Comparison of ENCODE assay signal across 8 cellular contexts in genomic region chr3:187318819-187319616, GRCh38. TPM values are rescaled to one million over a fixed set of nuclear protein-coding genes. Genes with fewer than 3 reads are reported as not detected.
DNase-seq lines count a peak whose midpoint lies in the region; ATAC-seq and TF ChIP-seq lines count a peak whose summit lies in the region.

No MANE protein-coding gene starts in this region.

- H2BK15ac ChIP-seq in mesendoderm (replicated peaks; ENCODE audit: low read depth) = no peak overlapping the region

- H3K27me3 Mint-ChIP-seq in GM23338 (ENCODE audit: insufficient read depth, low read depth, poor library complexity) = peaks cover 9% of the 10 kb centered on the region
- H3K27me3 Mint-ChIP-seq in activated CD4-positive, alpha-beta T cell treated with anti-CD3 and anti-CD28 coated beads, Interleukin-2, amount 10 ng/mL, durations not matched to agents 24 days and 14 days = peaks cover 24% of the 10 kb centered on the region
- H3K27me3 Mint-ChIP-seq in effector memory CD8-positive, alpha-beta T cell = peaks cover 34 to 39% of the 10 kb centered on the region in 2 donors

- peak overlapping the region; percentile 48 for H2BK5ac ChIP-seq in mesendoderm (ENCODE audit: low read length)

- ATAC-seq in GM23338 (peak; percentile 61), HG03521 (IDR thresholded peaks at IDR 0.05; ENCODE audit: unreplicated experiment) (no peak)
- peak; percentile 61 for ATAC-seq in effector memory CD8-positive, alpha-beta T cell (replicated peaks)

- H3K4me1 Mint-ChIP-seq in GM23338 = peaks cover 27% of the 10 kb centered on the region
- H3K4me1 Mint-ChIP-seq in activated CD4-positive, alpha-beta T cell treated with anti-CD3 and anti-CD28 coated beads, Interleukin-2, amount 10 ng/mL, durations not matched to agents 24 days and 14 days = peaks cover 7% of the 10 kb centered on the region
- peaks cover 10 to 11% of the 10 kb centered on the region in 2 donors for H3K4me1 Mint-ChIP-seq in effector memory CD8-positive, alpha-beta T cell (ENCODE audit: low read depth in 2 of 2)

- H3K4me3 ChIP-seq in BJ (ENCODE audit: low read depth, low read length) = peak overlapping the region; percentile 1
- no peak overlapping the region for H3K4me3 ChIP-seq in GM23338
- no peak overlapping the region for H3K4me3 ChIP-seq in mesendoderm (ENCODE audit: low read length)
- H3K4me3 ChIP-seq in subcutaneous abdominal adipose tissue (ENCODE audit: low read depth in 1 of 5, low read length in 5 of 5) = peak overlapping the region; percentile 29 to 61 (median 56)

- no peaks in the 10 kb centered on the region for H3K79me1 ChIP-seq in mesendoderm (ENCODE audit: low read length)

- H3K9ac ChIP-seq in mesendoderm (ENCODE audit: low read length) (peak overlapping the region; percentile 11), subcutaneous abdominal adipose tissue (ENCODE audit: low read length in 5 of 5) (no peak overlapping the region)

- peak; percentile 74 for DNase-seq in BJ (ENCODE audit: low read depth)
- DNase-seq in GM23338 (ENCODE audit: low spot score) = peak; percentile 87
- peak; percentile 18 to 76 for DNase-seq in NCI-H446 (lab: John Stamatoyannopoulos, UW)
- peak; percentile 79 for DNase-seq in activated CD4-positive, alpha-beta T cell treated with anti-CD3 and anti-CD28 coated beads, Interleukin-2, amount 10 ng/mL, durations not matched to agents 24 days and 14 days
- peak; percentile 28 to 46 (median 33) for DNase-seq in effector memory CD8-positive, alpha-beta T cell
- DNase-seq in mesendoderm = peak; percentile 74

- no peaks in the 10 kb centered on the region for H4K20me1 ChIP-seq in GM23338 (replicated peaks; ENCODE audit: insufficient read depth)

- H3K79me2 ChIP-seq in GM23338 (replicated peaks; ENCODE audit: insufficient read depth) = no peaks in the 10 kb centered on the region
- H3K79me2 ChIP-seq in mesendoderm (ENCODE audit: control insufficient read depth, insufficient read depth, low read length) = no peaks in the 10 kb centered on the region

- no peaks in the 10 kb centered on the region for H3F3A ChIP-seq in GM23338 (replicated peaks; ENCODE audit: low read depth)

- no peak overlapping the region for H2AK5ac ChIP-seq in mesendoderm (ENCODE audit: low read length)

- POLR2A ChIA-PET in BJ (lab: Charles Lee) = interaction anchor here (1.3 kb wide), 1 partner anchor 361 kb away, joined by 8 read pairs; no protein-coding TSS in a partner anchor

- H3K27ac Mint-ChIP-seq in GM23338 = no peak overlapping the region
- no peak overlapping the region for H3K27ac Mint-ChIP-seq in activated CD4-positive, alpha-beta T cell treated with anti-CD3 and anti-CD28 coated beads, Interleukin-2, amount 10 ng/mL, durations not matched to agents 24 days and 14 days
- no peak overlapping the region for H3K27ac Mint-ChIP-seq in effector memory CD8-positive, alpha-beta T cell

- intact Hi-C loops in activated CD4-positive, alpha-beta T cell treated with anti-CD3 and anti-CD28 coated beads, Interleukin-2, amount 10 ng/mL, durations not matched to agents 24 days and 14 days (cut with micrococcal nuclease) = loop anchor here (1.0 kb wide), 4 partner anchors 99 to 395 kb away; no protein-coding TSS in a partner anchor

- no CpG with 5 or more reads among the region's 13 CpGs for WGBS in mesendoderm (ENCODE audit: extremely low coverage, insufficient coverage, low lambda C conversion rate)

- H3K23ac ChIP-seq in mesendoderm (ENCODE audit: low read length) = no peak overlapping the region

- peaks cover 14% of the 10 kb centered on the region for H3K4me1 ChIP-seq in GM23338 (ENCODE audit: insufficient read depth)
- H3K4me1 ChIP-seq in mesendoderm (ENCODE audit: control insufficient read depth, low read depth, low read length) = peaks cover 5% of the 10 kb centered on the region
- peaks cover 0 to 11% (median 9%) of the 10 kb centered on the region in 5 donors for H3K4me1 ChIP-seq in subcutaneous abdominal adipose tissue (ENCODE audit: control insufficient read depth in 5 of 5, insufficient read depth in 5 of 5, low read length in 5 of 5)

- no peak overlapping the region for H2BK120ac ChIP-seq in mesendoderm (ENCODE audit: low read depth, low read length)

- no peak overlapping the region for H3K4me3 Mint-ChIP-seq in GM23338
- H3K4me3 Mint-ChIP-seq in activated CD4-positive, alpha-beta T cell treated with anti-CD3 and anti-CD28 coated beads, Interleukin-2, amount 10 ng/mL, durations not matched to agents 24 days and 14 days = no peak overlapping the region
- H3K4me3 Mint-ChIP-seq in effector memory CD8-positive, alpha-beta T cell = peak overlapping the region; percentile 30 to 34

- H3K36me3 Mint-ChIP-seq in GM23338 (ENCODE audit: low read depth) = peaks cover 2% of the 10 kb centered on the region; the same call in 2 of the 3 replicates
- H3K36me3 Mint-ChIP-seq in activated CD4-positive, alpha-beta T cell treated with anti-CD3 and anti-CD28 coated beads, Interleukin-2, amount 10 ng/mL, durations not matched to agents 24 days and 14 days (ENCODE audit: low read depth) = no peaks in the 10 kb centered on the region
- H3K36me3 Mint-ChIP-seq in effector memory CD8-positive, alpha-beta T cell (ENCODE audit: insufficient read depth) = no peaks in the 10 kb centered on the region

- TF ChIP-seq CTCF in BJ (IDR thresholded peaks at IDR 0.05; ENCODE audit: insufficient read depth, low read depth, low read length) (peak; percentile 85), GM23338 (conservative IDR thresholded peaks at IDR 0.05; ENCODE audit: low read depth in 2 of 2) (peak; percentile 96 to 99)

- H3K56ac ChIP-seq in mesendoderm (ENCODE audit: low read length) = peak overlapping the region; percentile 77

- peak overlapping the region; percentile 89 for H3K18ac ChIP-seq in mesendoderm (ENCODE audit: low read length)

- H2AFZ ChIP-seq in GM23338 = peak overlapping the region; percentile 8; the same call in 1 of the 2 replicates

- no peaks in the 10 kb centered on the region for H3K9me3 ChIP-seq in subcutaneous abdominal adipose tissue (ENCODE audit: control insufficient read depth in 5 of 5, low read length in 5 of 5)

- H3K27ac ChIP-seq in GM23338 (ENCODE audit: low read depth) (no peak overlapping the region), mesendoderm (ENCODE audit: low read depth, low read length) (no peak overlapping the region), subcutaneous abdominal adipose tissue (ENCODE audit: low read depth, low read length) (no peak overlapping the region)

- no peak overlapping the region for H3K4me2 ChIP-seq in GM23338
- no peak overlapping the region for H3K4me2 ChIP-seq in mesendoderm (ENCODE audit: low read length)

- CTCF ChIA-PET in BJ (lab: Yijun Ruan, JAX) = interaction anchor here (0.7 to 12.8 kb wide), 83 partner anchors 8 to 397 kb away, joined by 3 to 543 read pairs (median 6); partner anchors contain the start of genes MASP1, RPL39L, RTP2 and RTP4

- H3K9me2 ChIP-seq in GM23338 (ENCODE audit: insufficient read depth) = peaks cover 5% of the 10 kb centered on the region; the same call in 1 of the 2 replicates

- no peak overlapping the region for H3K4ac ChIP-seq in mesendoderm (ENCODE audit: low read depth, low read length)

- H3K27me3 ChIP-seq in BJ (ENCODE audit: control insufficient read depth, insufficient read depth, low read length) (peaks cover 2% of the 10 kb centered on the region; the same call in 1 of the 2 replicates), GM23338 (ENCODE audit: insufficient read depth) (no peaks in the 10 kb centered on the region), mesendoderm (ENCODE audit: insufficient read depth, low read length, poor library complexity) (no peaks in the 10 kb centered on the region), subcutaneous abdominal adipose tissue (ENCODE audit: control insufficient read depth in 5 of 5, insufficient read depth in 4 of 5, low read length in 5 of 5) (peaks cover 3 to 27% (median 7%) of the 10 kb centered on the region in 5 donors)

- peak overlapping the region; percentile 84 for H4K5ac ChIP-seq in mesendoderm (ENCODE audit: low read length)

- H4K8ac ChIP-seq in mesendoderm (ENCODE audit: low read depth, low read length) = no peak overlapping the region

- H3K9me3 Mint-ChIP-seq in GM23338 = no peaks in the 10 kb centered on the region
- H3K9me3 Mint-ChIP-seq in activated CD4-positive, alpha-beta T cell treated with anti-CD3 and anti-CD28 coated beads, Interleukin-2, amount 10 ng/mL, durations not matched to agents 24 days and 14 days = no peaks in the 10 kb centered on the region
- no peaks in the 10 kb centered on the region for H3K9me3 Mint-ChIP-seq in effector memory CD8-positive, alpha-beta T cell

- H3K36me3 ChIP-seq in BJ (ENCODE audit: control insufficient read depth, insufficient read depth, low read length) = no peaks in the 10 kb centered on the region
- H3K36me3 ChIP-seq in GM23338 (ENCODE audit: insufficient read depth) = no peaks in the 10 kb centered on the region
- H3K36me3 ChIP-seq in mesendoderm (ENCODE audit: control insufficient read depth, insufficient read depth, low read length) = no peaks in the 10 kb centered on the region
- H3K36me3 ChIP-seq in subcutaneous abdominal adipose tissue (ENCODE audit: control insufficient read depth in 5 of 5, insufficient read depth in 5 of 5, low read length in 5 of 5) = no peaks in the 10 kb centered on the region

TF ChIP-seq in GM23338, 12 proteins besides CTCF, POLR2A, EP300 and RAD21:
- no peak for TF ChIP-seq EZH2 (IDR thresholded peaks at IDR 0.05; ENCODE audit: low read depth, unreplicated experiment)
- no peak for TF ChIP-seq ZNF331 (CRISPR knock-in tag; IDR thresholded peaks at IDR 0.05; ENCODE audit: low read depth)

RNA-seq across cellular contexts. Expression of gene MASP1, which starts 27.5 kb away (rescaled TPM):
- polyA plus RNA-seq in BJ (2011; rRNA removed) (244 and 321 TPM in 2 replicates), GM23338 (2016; fragmentation: Nextera tagmentation; extraction: Ambion mirVana) (1.4 and 3.0 TPM in 2 replicates)
- polyA minus RNA-seq in BJ (2011; rRNA and poly(A)+ RNA removed) = 318 and 474 TPM in 2 replicates
- 1.6 and 5.9 TPM in 2 replicates for total RNA-seq in GM23338 (2014; rRNA removed; shearing (Covaris generic))
- not detected in 2 replicates for total RNA-seq in activated CD4-positive, alpha-beta T cell treated with anti-CD3 and anti-CD28 coated beads, Interleukin-2, amount 10 ng/mL, durations not matched to agents 24 days and 14 days
- polyA plus RNA-seq in mesendoderm (2013, experiment 1 of 2) = 0.51 TPM
- 0.45 TPM for polyA plus RNA-seq in mesendoderm (2013, experiment 2 of 2)

RNA-seq across cellular contexts. Expression of gene RTP4, which starts 49.2 kb away (rescaled TPM):
- polyA plus RNA-seq in BJ (2011; rRNA removed) (0.12 and 0.16 TPM in 2 replicates), GM23338 (2016; fragmentation: Nextera tagmentation; extraction: Ambion mirVana) (not detected in 2 replicates)
- 0.28 TPM in 1 of 2 replicates, not detected in the other for polyA minus RNA-seq in BJ (2011; rRNA and poly(A)+ RNA removed)
- not detected in 2 replicates for total RNA-seq in GM23338 (2014; rRNA removed; shearing (Covaris generic))
- total RNA-seq in activated CD4-positive, alpha-beta T cell treated with anti-CD3 and anti-CD28 coated beads, Interleukin-2, amount 10 ng/mL, durations not matched to agents 24 days and 14 days = 3.0 and 3.4 TPM in 2 replicates
- 0.03 TPM for polyA plus RNA-seq in mesendoderm (2013, experiment 1 of 2)
- 0.04 TPM for polyA plus RNA-seq in mesendoderm (2013, experiment 2 of 2)

Comparison
In these comparisons a context has a peak if more than half of its experiments do, and no peak if none do; other contexts are left out.
1. DNase-seq: peak in every context shown above with its lines; median percentile 87 in GM23338; 79 in activated CD4-positive, alpha-beta T cell treated with anti-CD3 and anti-CD28 coated beads, Interleukin-2, amount 10 ng/mL, durations not matched to agents 24 days and 14 days; 74 in BJ; 74 in mesendoderm; 47 in NCI-H446; 33 in effector memory CD8-positive, alpha-beta T cell.
2. H3K4me3 ChIP-seq: peak in BJ (single experiment) and subcutaneous abdominal adipose tissue (5 of 5); none in GM23338 (single experiment) and mesendoderm (single experiment).
3. H3K4me3 Mint-ChIP-seq: peak in effector memory CD8-positive, alpha-beta T cell (2 of 2); none in GM23338 (single experiment) and activated CD4-positive, alpha-beta T cell treated with anti-CD3 and anti-CD28 coated beads, Interleukin-2, amount 10 ng/mL, durations not matched to agents 24 days and 14 days (single experiment).